1 cellular context compared by ENCODE assay signal in the genomic region with DNA sequence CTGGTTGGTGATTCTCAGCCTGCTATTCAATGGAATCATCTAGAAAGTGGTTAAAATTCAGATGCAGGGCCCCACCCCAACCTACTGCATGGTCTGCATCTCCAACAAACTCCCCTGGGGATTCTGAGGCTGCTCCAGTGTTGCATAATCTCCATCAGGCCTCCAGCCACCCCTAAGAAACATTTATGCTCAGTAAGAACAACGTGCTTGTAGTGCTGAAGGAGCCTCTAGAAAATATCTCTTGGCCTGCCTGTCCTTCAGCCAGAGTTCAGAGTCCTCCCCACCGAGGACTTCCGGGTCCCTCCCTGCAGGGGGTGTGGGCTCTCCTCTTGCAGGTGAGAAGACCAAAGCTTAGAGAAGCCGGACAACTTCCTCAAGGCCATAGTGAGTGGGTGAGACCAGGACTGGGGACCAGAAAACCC.
TF ChIP-seq lines count a peak whose summit lies in the region.

No MANE protein-coding gene starts in this region.

TF ChIP-seq in GM23338, 12 proteins besides CTCF, POLR2A, EP300 and RAD21 (continued from another document):
- TF ChIP-seq NANOG (IDR thresholded peaks at IDR 0.05; ENCODE audit: borderline replicate concordance) (no peak), EZH2phosphoT487 (IDR thresholded peaks at IDR 0.05; ENCODE audit: unreplicated experiment) (no peak), JUNB (IDR thresholded peaks at IDR 0.05; ENCODE audit: unreplicated experiment) (no peak), EZH2 (IDR thresholded peaks at IDR 0.05; ENCODE audit: low read depth, unreplicated experiment) (no peak)
- TF ChIP-seq, protein P1, sequence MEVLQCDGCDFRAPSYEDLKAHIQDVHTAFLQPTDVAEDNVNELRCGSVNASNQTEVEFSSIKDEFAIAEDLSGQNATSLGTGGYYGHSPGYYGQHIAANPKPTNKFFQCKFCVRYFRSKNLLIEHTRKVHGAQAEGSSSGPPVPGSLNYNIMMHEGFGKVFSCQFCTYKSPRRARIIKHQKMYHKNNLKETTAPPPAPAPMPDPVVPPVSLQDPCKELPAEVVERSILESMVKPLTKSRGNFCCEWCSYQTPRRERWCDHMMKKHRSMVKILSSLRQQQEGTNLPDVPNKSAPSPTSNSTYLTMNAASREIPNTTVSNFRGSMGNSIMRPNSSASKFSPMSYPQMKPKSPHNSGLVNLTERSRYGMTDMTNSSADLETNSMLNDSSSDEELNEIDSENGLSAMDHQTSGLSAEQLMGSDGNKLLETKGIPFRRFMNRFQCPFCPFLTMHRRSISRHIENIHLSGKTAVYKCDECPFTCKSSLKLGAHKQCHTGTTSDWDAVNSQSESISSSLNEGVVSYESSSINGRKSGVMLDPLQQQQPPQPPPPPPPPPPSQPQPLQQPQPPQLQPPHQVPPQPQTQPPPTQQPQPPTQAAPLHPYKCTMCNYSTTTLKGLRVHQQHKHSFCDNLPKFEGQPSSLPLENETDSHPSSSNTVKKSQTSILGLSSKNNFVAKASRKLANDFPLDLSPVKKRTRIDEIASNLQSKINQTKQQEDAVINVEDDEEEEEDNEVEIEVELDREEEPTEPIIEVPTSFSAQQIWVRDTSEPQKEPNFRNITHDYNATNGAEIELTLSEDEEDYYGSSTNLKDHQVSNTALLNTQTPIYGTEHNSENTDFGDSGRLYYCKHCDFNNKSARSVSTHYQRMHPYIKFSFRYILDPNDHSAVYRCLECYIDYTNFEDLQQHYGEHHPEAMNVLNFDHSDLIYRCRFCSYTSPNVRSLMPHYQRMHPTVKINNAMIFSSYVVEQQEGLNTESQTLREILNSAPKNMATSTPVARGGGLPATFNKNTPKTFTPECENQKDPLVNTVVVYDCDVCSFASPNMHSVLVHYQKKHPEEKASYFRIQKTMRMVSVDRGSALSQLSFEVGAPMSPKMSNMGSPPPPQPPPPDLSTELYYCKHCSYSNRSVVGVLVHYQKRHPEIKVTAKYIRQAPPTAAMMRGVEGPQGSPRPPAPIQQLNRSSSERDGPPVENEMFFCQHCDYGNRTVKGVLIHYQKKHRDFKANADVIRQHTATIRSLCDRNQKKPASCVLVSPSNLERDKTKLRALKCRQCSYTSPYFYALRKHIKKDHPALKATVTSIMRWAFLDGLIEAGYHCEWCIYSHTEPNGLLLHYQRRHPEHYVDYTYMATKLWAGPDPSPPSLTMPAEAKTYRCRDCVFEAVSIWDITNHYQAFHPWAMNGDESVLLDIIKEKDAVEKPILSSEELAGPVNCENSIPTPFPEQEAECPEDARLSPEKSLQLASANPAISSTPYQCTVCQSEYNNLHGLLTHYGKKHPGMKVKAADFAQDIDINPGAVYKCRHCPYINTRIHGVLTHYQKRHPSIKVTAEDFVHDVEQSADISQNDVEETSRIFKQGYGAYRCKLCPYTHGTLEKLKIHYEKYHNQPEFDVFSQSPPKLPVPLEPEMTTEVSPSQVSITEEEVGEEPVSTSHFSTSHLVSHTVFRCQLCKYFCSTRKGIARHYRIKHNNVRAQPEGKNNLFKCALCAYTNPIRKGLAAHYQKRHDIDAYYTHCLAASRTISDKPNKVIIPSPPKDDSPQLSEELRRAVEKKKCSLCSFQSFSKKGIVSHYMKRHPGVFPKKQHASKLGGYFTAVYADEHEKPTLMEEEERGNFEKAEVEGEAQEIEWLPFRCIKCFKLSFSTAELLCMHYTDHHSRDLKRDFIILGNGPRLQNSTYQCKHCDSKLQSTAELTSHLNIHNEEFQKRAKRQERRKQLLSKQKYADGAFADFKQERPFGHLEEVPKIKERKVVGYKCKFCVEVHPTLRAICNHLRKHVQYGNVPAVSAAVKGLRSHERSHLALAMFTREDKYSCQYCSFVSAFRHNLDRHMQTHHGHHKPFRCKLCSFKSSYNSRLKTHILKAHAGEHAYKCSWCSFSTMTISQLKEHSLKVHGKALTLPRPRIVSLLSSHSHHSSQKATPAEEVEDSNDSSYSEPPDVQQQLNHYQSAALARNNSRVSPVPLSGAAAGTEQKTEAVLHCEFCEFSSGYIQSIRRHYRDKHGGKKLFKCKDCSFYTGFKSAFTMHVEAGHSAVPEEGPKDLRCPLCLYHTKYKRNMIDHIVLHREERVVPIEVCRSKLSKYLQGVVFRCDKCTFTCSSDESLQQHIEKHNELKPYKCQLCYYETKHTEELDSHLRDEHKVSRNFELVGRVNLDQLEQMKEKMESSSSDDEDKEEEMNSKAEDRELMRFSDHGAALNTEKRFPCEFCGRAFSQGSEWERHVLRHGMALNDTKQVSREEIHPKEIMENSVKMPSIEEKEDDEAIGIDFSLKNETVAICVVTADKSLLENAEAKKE (CRISPR knock-in tag; IDR thresholded peaks at IDR 0.05) = no peak
